In genomic region chr3:49899815-49900214, GRCh38 we compare ENCODE assay signal across 9 cellular contexts. TPM values are rescaled to one million over a fixed set of nuclear protein-coding genes. Genes with fewer than 3 reads are reported as not detected.
DNase-seq lines count a peak whose midpoint lies in the region; ATAC-seq and TF ChIP-seq lines count a peak whose summit lies in the region.
"Had no signal": no experiment of that assay in that cellular context is flagged by ENCODE, and none has a peak within 500 bp of the region (broad histone marks: within the 10 kb centered on the region; RNA-seq: fewer than 3 reads in every experiment).

No MANE protein-coding gene starts in this region.

- no peaks in the 10 kb centered on the region for H3K4me1 Mint-ChIP-seq in Calu3 (ENCODE audit: low read depth, unreplicated experiment)
- peaks cover 11% of the 10 kb centered on the region for H3K4me1 Mint-ChIP-seq in T-helper 17 cell

- no TSS peak for BruUV-seq in Calu3 (replicated peaks; lab: Mats Ljungman, UMichigan)

- H3K36me3 Mint-ChIP-seq in Calu3 (ENCODE audit: insufficient read depth, unreplicated experiment) (peaks cover 66% of the 10 kb centered on the region), T-helper 17 cell (ENCODE audit: low read depth) (no peaks in the 10 kb centered on the region)
- H3K36me3 Mint-ChIP-seq: memory B cell had no signal

- intact Hi-C loops in Calu3 (cut with micrococcal nuclease; ENCODE audit: unreplicated experiment) = loop anchor here (2.0 kb wide), 1 partner anchor 43 kb away; the partner anchor contains the start of gene TRAIP

- POLR2A ChIA-PET in HEK293T (lab: Yijun Ruan, JAX) = interaction anchor here (1.2 to 1.4 kb wide), 2 partner anchors 29 to 40 kb away, joined by 3 read pairs; partner anchors contain the start of gene RBM6

- ATAC-seq in T-helper 17 cell = no peak

- H3K9me3 ChIP-seq in T-helper 17 cell (ENCODE audit: control insufficient read depth, low read length, poor library complexity, severe bottlenecking) = no peaks in the 10 kb centered on the region

- H3K27ac Mint-ChIP-seq in Calu3 (ENCODE audit: unreplicated experiment) (peak overlapping the region; percentile 96), T-helper 17 cell (peak overlapping the region; percentile 4)
- H3K27ac Mint-ChIP-seq: memory B cell had no signal

- TF ChIP-seq CTCF in Calu3 (IDR thresholded peaks at IDR 0.05; ENCODE audit: unreplicated experiment) = peak; percentile 23

- CTCF ChIA-PET in Calu3 (lab: Charles Lee) (interaction anchor here (0.6 to 3.0 kb wide), 10 partner anchors 12 to 97 kb away, joined by 3 to 15 read pairs (median 4); partner anchors contain the start of genes INKA1, MON1A and RBM6), HEK293T (lab: Yijun Ruan, JAX) (interaction anchor here (0.7 to 1.3 kb wide), 4 partner anchors 10 to 97 kb away, joined by 3 read pairs; partner anchors contain the start of gene INKA1)

- H3K27me3 Mint-ChIP-seq in Calu3 (ENCODE audit: unreplicated experiment) (no peaks in the 10 kb centered on the region), T-helper 17 cell (no peaks in the 10 kb centered on the region)
- H3K27me3 Mint-ChIP-seq: memory B cell had no signal

- no peaks in the 10 kb centered on the region for H3K9me3 Mint-ChIP-seq in Calu3 (ENCODE audit: low read depth, unreplicated experiment)
- H3K9me3 Mint-ChIP-seq: memory B cell had no signal

- DNase-seq in Calu3 (no peak), HEK293T (ENCODE audit: extremely low spot score) (peak; percentile 55), T-helper 17 cell (no peak), iPS-NIHi7 (ENCODE audit: extremely low spot score) (peak; percentile 80), NCI-H1048 (lab: John Stamatoyannopoulos, UW) (no peak), medulla oblongata (ENCODE audit: extremely low spot score) (no peak), SW480 (ENCODE audit: low spot score) (no peak)
- no peak for DNase-seq in activated CD4-positive, alpha-beta T cell treated with anti-CD3 and anti-CD28 coated beads, Interleukin-2, amount 50 U/mL, for 4 hours

- H3K4me3 Mint-ChIP-seq in Calu3 (ENCODE audit: low read depth, unreplicated experiment) (peak overlapping the region; percentile 87), T-helper 17 cell (no peak overlapping the region)
- H3K4me3 Mint-ChIP-seq: memory B cell had no signal

TF ChIP-seq in HEK293T, 16 proteins besides CTCF, POLR2A, EP300 and RAD21:
- TF ChIP-seq SP1 (IDR thresholded peaks at IDR 0.05) (no peak), ZNF384 (IDR thresholded peaks at IDR 0.05) (no peak), FOXA1 (IDR thresholded peaks at IDR 0.05) (no peak), CTBP1 (IDR thresholded peaks at IDR 0.05; ENCODE audit: borderline replicate concordance) (no peak), ELF4 (IDR thresholded peaks at IDR 0.05) (no peak), SUZ12 (IDR thresholded peaks at IDR 0.05) (no peak), L3MBTL2 (conservative IDR thresholded peaks at IDR 0.05) (no peak), FOXM1 (IDR thresholded peaks at IDR 0.05; ENCODE audit: borderline replicate concordance) (no peak), LEF1 (IDR thresholded peaks at IDR 0.05; ENCODE audit: borderline replicate concordance) (no peak), ARNT (IDR thresholded peaks at IDR 0.05) (no peak), NFRKB (IDR thresholded peaks at IDR 0.05) (no peak), HDGF (IDR thresholded peaks at IDR 0.05; ENCODE audit: borderline replicate concordance) (no peak), BHLHE40 (IDR thresholded peaks at IDR 0.05; ENCODE audit: borderline replicate concordance) (no peak), PKNOX1 (IDR thresholded peaks at IDR 0.05) (no peak), FOXK2 (IDR thresholded peaks at IDR 0.05) (no peak), TARDBP (IDR thresholded peaks at IDR 0.05) (no peak)

RNA-seq across cellular contexts. Expression of gene MST1R, which starts 3.9 kb away (rescaled TPM):
- 169 and 218 TPM in 2 replicates for total RNA-seq in Calu3 (2022)
- total RNA-seq in T-helper 17 cell = 1 to 10 TPM in 1 of 2 donors, under 1 TPM in 1; 0.63 to 1.7 TPM

RNA-seq across cellular contexts. Expression of gene MON1A, which starts 29.8 kb away (rescaled TPM):
- total RNA-seq in Calu3 (2022) (8.4 and 10.6 TPM in 2 replicates), T-helper 17 cell (1 to 10 TPM; 2.3 to 4.6 TPM)

RNA-seq across cellular contexts. Expression of gene CAMKV, which starts 30.1 kb away (rescaled TPM):
- total RNA-seq in Calu3 (2022) (0.38 and 0.83 TPM in 2 replicates), T-helper 17 cell (under 1 TPM; 0.47 to 0.89 TPM)

RNA-seq across cellular contexts. Expression of gene RBM6, which starts 40.1 kb away (rescaled TPM):
- 69.6 and 72.1 TPM in 2 replicates for total RNA-seq in Calu3 (2022)
- 100 to 1,000 TPM; 129 to 148 TPM for total RNA-seq in T-helper 17 cell

RNA-seq across cellular contexts. Expression of gene TRAIP, which starts 43.5 kb away (rescaled TPM):
- total RNA-seq in Calu3 (2022) = 28.2 and 29.7 TPM in 2 replicates
- 1 to 10 TPM; 4.8 to 5.5 TPM for total RNA-seq in T-helper 17 cell

Comparison
In these comparisons a context has a peak if more than half of its experiments do, and no peak if none do; other contexts are left out.
1. DNase-seq: peak in HEK293T (single experiment) and iPS-NIHi7 (single experiment); none in Calu3 (single experiment), T-helper 17 cell (0 of 3), NCI-H1048 (single experiment), medulla oblongata (single experiment), activated CD4-positive, alpha-beta T cell treated with anti-CD3 and anti-CD28 coated beads, Interleukin-2, amount 50 U/mL, for 4 hours (0 of 2) and SW480 (single experiment).
2. RNA of gene MST1R, which starts 3.9 kb away (total RNA-seq): 169 to 218 TPM in Calu3; 0.63 to 1.7 TPM in T-helper 17 cell; every median in the first group is over 10 times any median in the second.